In the genomic region with DNA sequence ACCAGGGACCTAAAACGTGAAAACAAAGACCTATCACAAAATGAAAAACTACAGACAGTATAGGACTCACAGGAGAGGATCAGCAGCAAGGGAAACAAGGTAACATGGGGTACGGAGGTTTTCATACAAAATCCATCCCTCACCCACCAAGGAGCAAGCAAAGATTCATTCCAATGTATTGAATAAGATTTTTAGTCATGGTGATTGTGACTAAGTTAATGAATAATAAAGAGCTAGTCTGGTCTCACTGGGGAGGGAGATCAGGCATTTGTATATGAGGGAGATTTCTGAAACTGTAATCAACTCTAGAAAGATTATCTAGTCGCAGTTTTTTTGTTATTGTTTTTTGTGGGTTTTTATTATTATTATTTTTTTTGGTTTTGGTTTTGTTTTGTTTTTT, we compare ENCODE assay signal across 26 cellular contexts.
DNase-seq lines count a peak whose midpoint lies in the region; ATAC-seq, FAIRE-seq and TF ChIP-seq lines count a peak whose summit lies in the region.
"Had no signal": no experiment of that assay in that cellular context is flagged by ENCODE, and none has a peak within 500 bp of the region (broad histone marks: within the 10 kb centered on the region; RNA-seq: fewer than 3 reads in every experiment).

No MANE protein-coding gene starts in this region.

- POLR2A ChIA-PET in MCF 10A (lab: Yijun Ruan, JAX): no interaction called here

- H3K9me3 Mint-ChIP-seq in MCF 10A (ENCODE audit: unreplicated experiment): peaks cover 12% of the 10 kb centered on the region
- no peaks in the 10 kb centered on the region for H3K9me3 Mint-ChIP-seq in activated CD4-positive, alpha-beta T cell treated with anti-CD3 and anti-CD28 coated beads, Interleukin-2, amount 10 ng/mL, durations not matched to agents 24 days and 14 days

- H4K20me1 ChIP-seq in mammary epithelial cell (ENCODE audit: insufficient read depth, low read length) (no peaks in the 10 kb centered on the region), fibroblast of lung (ENCODE audit: control insufficient read depth, extremely low read depth, insufficient read depth, low read length) (no peaks in the 10 kb centered on the region)

- no peaks in the 10 kb centered on the region for H3K36me3 Mint-ChIP-seq in MCF 10A (ENCODE audit: insufficient read depth, unreplicated experiment)
- H3K36me3 Mint-ChIP-seq in activated CD4-positive, alpha-beta T cell treated with anti-CD3 and anti-CD28 coated beads, Interleukin-2, amount 10 ng/mL, durations not matched to agents 24 days and 14 days (ENCODE audit: low read depth): no peaks in the 10 kb centered on the region
- H3K36me3 Mint-ChIP-seq: activated naive CD4-positive, alpha-beta T cell treated with anti-CD3 and anti-CD28 coated beads, Interleukin-2, amount 10 ng/mL, durations not matched to agents 7 days and 5 days; type B pancreatic cell had no signal

- DNase-seq in mammary epithelial cell (peak; percentile 53), MCF 10A (ENCODE audit: unreplicated experiment) (no peak), RCC 7860 (ENCODE audit: low spot score) (peak; percentile 72), fibroblast of lung (ENCODE audit: low read depth in 2 of 2) (peak; percentile 8 to 67), GM13977 (ENCODE audit: low spot score) (no peak), GM10266 (ENCODE audit: extremely low spot score) (no peak)
- no peak for DNase-seq in activated CD4-positive, alpha-beta T cell treated with anti-CD3 and anti-CD28 coated beads, Interleukin-2, amount 10 ng/mL, durations not matched to agents 24 days and 14 days
- DNase-seq: 8988T; activated CD8-positive, alpha-beta T cell treated with anti-CD3 and anti-CD28 coated beads for 36 hours; activated naive CD4-positive, alpha-beta T cell treated with anti-CD3 and anti-CD28 coated beads, Interleukin-2, amount 10 ng/mL, durations not matched to agents 7 days and 5 days; activated T-cell treated with anti-CD3 and anti-CD28 coated beads, Interleukin-2, amount 50 U/mL, for 4 hours; DMS153; Karpas-422; left colon; NCI-H2107; NCI-H510A; SHP77 treated with DMSO at 0.1 percent for 48 hours; stimulated activated CD4-positive, alpha-beta T cell treated with anti-CD3 and anti-CD28 coated beads, Interleukin-2, amount 100 ng/mL, for 24 hours; T-helper 2 cell had no signal

- in situ Hi-C loops in mammary epithelial cell (cut with MboI; ENCODE audit: low sequenced_read_pairs in 2 of 2): no loop called here
- in situ Hi-C loops in GM13977 (cut with MboI; ENCODE audit: low pct_unique_long_range_greater_than_20kb, low sequenced_read_pairs, unreplicated experiment): no loop called here

- peak; percentile 88 for FAIRE-seq in RCC 7860 (lab: Jason Lieb, UNC)
- FAIRE-seq: colon, frontal cortex had no signal

- H3K27ac Mint-ChIP-seq in MCF 10A (ENCODE audit: low read depth, unreplicated experiment): no peak overlapping the region
- no peak overlapping the region for H3K27ac Mint-ChIP-seq in activated CD4-positive, alpha-beta T cell treated with anti-CD3 and anti-CD28 coated beads, Interleukin-2, amount 10 ng/mL, durations not matched to agents 24 days and 14 days
- H3K27ac Mint-ChIP-seq: activated CD8-positive, alpha-beta T cell treated with anti-CD3 and anti-CD28 coated beads for 36 hours; activated naive CD4-positive, alpha-beta T cell treated with anti-CD3 and anti-CD28 coated beads, Interleukin-2, amount 10 ng/mL, durations not matched to agents 7 days and 5 days; mesothelial cell of epicardium; natural killer cell treated with Interleukin-12 subunit alpha and Interleukin-12 subunit beta and Interleukin-15 and Interleukin-18, amount 100 ng/mL, for 72 hours; stimulated activated naive CD8-positive, alpha-beta T cell treated with anti-CD3 and anti-CD28 coated beads, Interleukin-15, Interleukin-2, amounts not matched to agents 100 ng/mL and 50 ng/mL, for 24 hours; type B pancreatic cell had no signal

- no peak for ATAC-seq in GM18498 (IDR thresholded peaks at IDR 0.05; ENCODE audit: unreplicated experiment)
- ATAC-seq: activated CD8-positive, alpha-beta T cell treated with anti-CD3 and anti-CD28 coated beads for 36 hours; activated T-cell treated with anti-CD3 and anti-CD28 coated beads, Interleukin-2, amount 50 U/mL, for 4 hours; left colon; natural killer cell treated with Interleukin-12 subunit alpha and Interleukin-12 subunit beta and Interleukin-15 and Interleukin-18, amount 100 ng/mL, for 72 hours had no signal

- no peaks in the 10 kb centered on the region for H3K9me3 ChIP-seq in mammary epithelial cell (replicated peaks; ENCODE audit: insufficient read depth, low read length)
- H3K9me3 ChIP-seq in fibroblast of lung (ENCODE audit: control insufficient read depth, insufficient read depth, low read depth, low read length): no peaks in the 10 kb centered on the region

- intact Hi-C loops in mammary epithelial cell (cut with micrococcal nuclease): loop anchor here (5.0 to 10.0 kb wide), 2 partner anchors 68 to 541 kb away; no protein-coding TSS in a partner anchor
- intact Hi-C loops in MCF 10A (cut with micrococcal nuclease): no loop called here
- intact Hi-C loops in activated CD4-positive, alpha-beta T cell treated with anti-CD3 and anti-CD28 coated beads, Interleukin-2, amount 10 ng/mL, durations not matched to agents 24 days and 14 days (cut with micrococcal nuclease): no loop called here

- H2AFZ ChIP-seq in mammary epithelial cell (ENCODE audit: low read depth, low read length) (no peak overlapping the region), fibroblast of lung (ENCODE audit: low read length) (no peak overlapping the region)

- dilution Hi-C loops in mammary epithelial cell (cut with HindIII; ENCODE audit: low sequenced_read_pairs): no loop called here

- CTCF ChIA-PET in mammary epithelial cell (lab: Charles Lee; ENCODE audit: low non-redundant PET) (no interaction called here), MCF 10A (lab: Yijun Ruan, JAX) (no interaction called here)

- BruUV-seq in mammary epithelial cell (replicated peaks; lab: Mats Ljungman, UMichigan) (no TSS peak), MCF 10A (replicated peaks; lab: Mats Ljungman, UMichigan) (no TSS peak)

- H3K9ac ChIP-seq in mammary epithelial cell (ENCODE audit: insufficient read depth, low read length) (no peak overlapping the region), fibroblast of lung (ENCODE audit: insufficient read depth, low read length) (no peak overlapping the region)

- H3K4me1 ChIP-seq in mammary epithelial cell (ENCODE audit: insufficient read depth, low read length) (peaks cover 6% of the 10 kb centered on the region), fibroblast of lung (ENCODE audit: control insufficient read depth, extremely low read depth, insufficient read depth, low read length) (no peaks in the 10 kb centered on the region)

- H3K79me2 ChIP-seq in mammary epithelial cell (ENCODE audit: insufficient read depth, low read length) (no peaks in the 10 kb centered on the region), fibroblast of lung (ENCODE audit: control insufficient read depth, insufficient read depth, low read length) (no peaks in the 10 kb centered on the region)

- no peaks in the 10 kb centered on the region for H3K27me3 ChIP-seq in mammary epithelial cell (ENCODE audit: insufficient read depth, low read length)
- no peaks in the 10 kb centered on the region for H3K27me3 ChIP-seq in fibroblast of lung (ENCODE audit: control insufficient read depth, insufficient read depth, low read length)

- H3K4me1 Mint-ChIP-seq in MCF 10A (ENCODE audit: insufficient read depth, unreplicated experiment): peaks cover 8% of the 10 kb centered on the region
- H3K4me1 Mint-ChIP-seq in activated CD4-positive, alpha-beta T cell treated with anti-CD3 and anti-CD28 coated beads, Interleukin-2, amount 10 ng/mL, durations not matched to agents 24 days and 14 days: no peaks in the 10 kb centered on the region
- H3K4me1 Mint-ChIP-seq: activated naive CD4-positive, alpha-beta T cell treated with anti-CD3 and anti-CD28 coated beads, Interleukin-2, amount 10 ng/mL, durations not matched to agents 7 days and 5 days; mesothelial cell of epicardium had no signal

- H3K4me2 ChIP-seq in mammary epithelial cell (ENCODE audit: insufficient read depth, low read depth, low read length): no peak overlapping the region
- H3K4me2 ChIP-seq in fibroblast of lung (ENCODE audit: extremely low read depth, insufficient read depth, low read length): no peak overlapping the region

- H3K27me3 Mint-ChIP-seq in MCF 10A (ENCODE audit: insufficient read depth, unreplicated experiment): no peaks in the 10 kb centered on the region
- no peaks in the 10 kb centered on the region for H3K27me3 Mint-ChIP-seq in activated CD4-positive, alpha-beta T cell treated with anti-CD3 and anti-CD28 coated beads, Interleukin-2, amount 10 ng/mL, durations not matched to agents 24 days and 14 days
- H3K27me3 Mint-ChIP-seq: activated CD8-positive, alpha-beta T cell treated with anti-CD3 and anti-CD28 coated beads for 36 hours; activated naive CD4-positive, alpha-beta T cell treated with anti-CD3 and anti-CD28 coated beads, Interleukin-2, amount 10 ng/mL, durations not matched to agents 7 days and 5 days; natural killer cell treated with Interleukin-12 subunit alpha and Interleukin-12 subunit beta and Interleukin-15 and Interleukin-18, amount 100 ng/mL, for 72 hours; stimulated activated naive CD8-positive, alpha-beta T cell treated with anti-CD3 and anti-CD28 coated beads, Interleukin-15, Interleukin-2, amounts not matched to agents 100 ng/mL and 50 ng/mL, for 24 hours; type B pancreatic cell had no signal

- H3K4me3 Mint-ChIP-seq in MCF 10A (ENCODE audit: unreplicated experiment): no peak overlapping the region
- no peak overlapping the region for H3K4me3 Mint-ChIP-seq in activated CD4-positive, alpha-beta T cell treated with anti-CD3 and anti-CD28 coated beads, Interleukin-2, amount 10 ng/mL, durations not matched to agents 24 days and 14 days
- H3K4me3 Mint-ChIP-seq: activated CD8-positive, alpha-beta T cell treated with anti-CD3 and anti-CD28 coated beads for 36 hours; activated naive CD4-positive, alpha-beta T cell treated with anti-CD3 and anti-CD28 coated beads, Interleukin-2, amount 10 ng/mL, durations not matched to agents 7 days and 5 days; activated T-cell treated with anti-CD3 and anti-CD28 coated beads, Interleukin-2, amount 50 U/mL, for 4 hours; mesothelial cell of epicardium; natural killer cell treated with Interleukin-12 subunit alpha and Interleukin-12 subunit beta and Interleukin-15 and Interleukin-18, amount 100 ng/mL, for 72 hours; stimulated activated naive CD8-positive, alpha-beta T cell treated with anti-CD3 and anti-CD28 coated beads, Interleukin-15, Interleukin-2, amounts not matched to agents 100 ng/mL and 50 ng/mL, for 24 hours; type B pancreatic cell had no signal

- H3K4me3 ChIP-seq in mammary epithelial cell (replicated peaks in 1 of 3; ENCODE audit: insufficient read depth in 1 of 3, low read depth in 2 of 3, low read length in 3 of 3) (no peak overlapping the region), fibroblast of lung (replicated peaks in 1 of 4; ENCODE audit: control extremely low read depth in 1 of 4, insufficient read depth in 1 of 4, low read depth in 3 of 4, low read length in 4 of 4) (no peak overlapping the region)

- no peak overlapping the region for H3K27ac ChIP-seq in mammary epithelial cell (ENCODE audit: insufficient read depth, low read depth, low read length)
- H3K27ac ChIP-seq in fibroblast of lung (ENCODE audit: insufficient read depth, low read length): no peak overlapping the region

- TF ChIP-seq CTCF in mammary epithelial cell (conservative IDR thresholded peaks at IDR 0.05 in 1 of 2, IDR thresholded peaks at IDR 0.05 in 1 of 2; ENCODE audit: extremely low read depth in 1 of 2, insufficient read depth in 1 of 2, low read depth in 1 of 2, low read length in 2 of 2): no peak
- no peak for TF ChIP-seq CTCF in MCF 10A (IDR thresholded peaks at IDR 0.05; ENCODE audit: unreplicated experiment)
- no peak for TF ChIP-seq CTCF in fibroblast of lung (conservative IDR thresholded peaks at IDR 0.05 in 1 of 2, IDR thresholded peaks at IDR 0.05 in 1 of 2; ENCODE audit: low read depth in 1 of 2, low read length in 2 of 2)
- TF ChIP-seq CTCF in GM13977 (IDR thresholded peaks at IDR 0.05; ENCODE audit: extremely low read depth, insufficient read depth, missing control alignments): no peak
- TF ChIP-seq CTCF in GM10266 (IDR thresholded peaks at IDR 0.05; ENCODE audit: control insufficient read depth, insufficient read depth, low read depth, missing control alignments): no peak

- H3K36me3 ChIP-seq in mammary epithelial cell (ENCODE audit: insufficient read depth, low read length): no peaks in the 10 kb centered on the region
- H3K36me3 ChIP-seq in fibroblast of lung (ENCODE audit: control insufficient read depth, insufficient read depth, low read length): no peaks in the 10 kb centered on the region

- WGBS in mammary epithelial cell (ENCODE audit: low coverage, missing lambda C conversion rate): 95% methylated on average over 3 of the region's 3 CpGs

Comparison
In these comparisons a context has a peak if more than half of its experiments do, and no peak if none do; other contexts are left out.
1. DNase-seq: peak in mammary epithelial cell (single experiment), RCC 7860 (single experiment) and fibroblast of lung (2 of 2); none in MCF 10A (single experiment), GM13977 (single experiment), activated CD4-positive, alpha-beta T cell treated with anti-CD3 and anti-CD28 coated beads, Interleukin-2, amount 10 ng/mL, durations not matched to agents 24 days and 14 days (single experiment) and GM10266 (single experiment).